In genomic region chr22:30637701-30638114, GRCh38 we compare ENCODE assay signal across 10 cellular contexts. TPM values are rescaled to one million over a fixed set of nuclear protein-coding genes. Genes with fewer than 3 reads are reported as not detected.
DNase-seq lines count a peak whose midpoint lies in the region; ATAC-seq, FAIRE-seq and TF ChIP-seq lines count a peak whose summit lies in the region.
"Had no signal": no experiment of that assay in that cellular context is flagged by ENCODE, and none has a peak within 500 bp of the region (broad histone marks: within the 10 kb centered on the region; RNA-seq: fewer than 3 reads in every experiment).

No MANE protein-coding gene starts in this region.

- no peaks in the 10 kb centered on the region for H3K36me3 ChIP-seq in PC-3 (ENCODE audit: low read depth, low read length)
- H3K36me3 ChIP-seq: heart left ventricle had no signal

- no peaks in the 10 kb centered on the region for H4K20me1 ChIP-seq in PC-3 (ENCODE audit: low read length)

- H3K9me2 ChIP-seq in PC-3 (replicated peaks; ENCODE audit: low read length), result no peaks in the 10 kb centered on the region

- no peak for TF ChIP-seq POLR2A in GM12892 (IDR thresholded peaks at IDR 0.05; ENCODE audit: low read depth, low read length)

- H3F3A ChIP-seq in PC-3 (ENCODE audit: low read length, unreplicated experiment), result no peaks in the 10 kb centered on the region

- H3K9me3 ChIP-seq in PC-3 (ENCODE audit: low read length), result no peaks in the 10 kb centered on the region
- H3K9me3 ChIP-seq: heart left ventricle had no signal

- no peak for FAIRE-seq in GM12892 (lab: Jason Lieb, UNC)

- POLR2A ChIA-PET in PC-3 (lab: Charles Lee; ENCODE audit: unreplicated experiment), result no interaction called here

- H3K4me3 ChIP-seq in PC-3 (ENCODE audit: low read length) (peak overlapping the region; percentile 96), fibroblast of the aortic adventitia (ENCODE audit: low read depth, low read length) (peak overlapping the region; percentile 81)

- H3K79me2 ChIP-seq in PC-3 (ENCODE audit: low read length), result peaks cover 34% of the 10 kb centered on the region

- DNase-seq in AG20443 (ENCODE audit: low spot score), result peak; percentile 10
- no peak for DNase-seq in PC-3
- peak; percentile 16 for DNase-seq in fibroblast of the aortic adventitia (ENCODE audit: low read depth)
- no peak for DNase-seq in stimulated activated naive CD4-positive, alpha-beta T cell (lab: John Stamatoyannopoulos, UW)
- DNase-seq in GM12892 (ENCODE audit: insufficient read length), result no peak
- DNase-seq in left colon, result no peak
- DNase-seq: DMS 273 treated with DMSO at 0.1 percent for 48 hours, heart left ventricle, NCI-H2081, posterior cingulate gyrus had no signal

- BruUV-seq in PC-3 (replicated peaks; lab: Mats Ljungman, UMichigan), result no TSS peak

- TF ChIP-seq CTCF in PC-3 (conservative IDR thresholded peaks at IDR 0.05; ENCODE audit: low read depth, low read length) (no peak), fibroblast of the aortic adventitia (IDR thresholded peaks at IDR 0.05; ENCODE audit: insufficient read depth, low read length) (no peak)

- H3K27me3 ChIP-seq in PC-3 (ENCODE audit: low read length), result no peaks in the 10 kb centered on the region
- H3K27me3 ChIP-seq: heart left ventricle had no signal

- H3K4me2 ChIP-seq in PC-3 (ENCODE audit: low read length), result peak overlapping the region; percentile 100

- CTCF ChIA-PET in PC-3 (lab: Charles Lee), result no interaction called here

- no peak overlapping the region for H2AFZ ChIP-seq in PC-3 (ENCODE audit: low read length)

- intact Hi-C loops in PC-3 (cut with micrococcal nuclease), result no loop called here
- intact Hi-C loops in left colon (cut with DNase I, micrococcal nuclease), result loop anchor here in 1 of 2 donors (10.0 kb wide), 1 partner anchor 277 kb away; no protein-coding TSS in a partner anchor

- ATAC-seq in PC-3 (no peak), left colon (no peak)
- ATAC-seq: heart left ventricle had no signal

- peaks cover 23% of the 10 kb centered on the region for H3K4me1 ChIP-seq in PC-3 (ENCODE audit: insufficient read depth, low read length)

- no peak overlapping the region for H3K27ac ChIP-seq in PC-3 (ENCODE audit: low read length)
- H3K27ac ChIP-seq: heart left ventricle had no signal

- no peak overlapping the region for H3K9ac ChIP-seq in PC-3 (ENCODE audit: low read length)

RNA-seq across cellular contexts. Expression of gene SLC35E4, which starts 2.1 kb away (rescaled TPM):
- total RNA-seq in PC-3 (2014; rRNA removed) (16.8 and 18.1 TPM in 2 replicates), fibroblast of the aortic adventitia (ENCODE audit: low replicate concordance) (5.1 and 19.7 TPM in 2 replicates), left colon (1 to 10 TPM; 8.3 to 9.9 TPM)
- polyA plus RNA-seq in GM12892 (2012; ENCODE audit: missing spikeins), result 0.23 TPM

RNA-seq across cellular contexts. Expression of gene DUSP18, which starts 30.0 kb away (rescaled TPM):
- total RNA-seq in PC-3 (2014; rRNA removed) (7.7 and 11.5 TPM in 2 replicates), fibroblast of the aortic adventitia (ENCODE audit: low replicate concordance) (8.4 and 18.5 TPM in 2 replicates), left colon (10 to 100 TPM; 15.3 to 18.1 TPM)
- 3.3 TPM for polyA plus RNA-seq in GM12892 (2012; ENCODE audit: missing spikeins)

RNA-seq across cellular contexts. Expression of gene TCN2, which starts 30.7 kb away (rescaled TPM):
- total RNA-seq in PC-3 (2014; rRNA removed) (1.7 and 4.2 TPM in 2 replicates), fibroblast of the aortic adventitia (ENCODE audit: low replicate concordance) (13.9 and 17.7 TPM in 2 replicates), left colon (10 to 100 TPM; 29.4 to 58.2 TPM)
- polyA plus RNA-seq in GM12892 (2012; ENCODE audit: missing spikeins), result 4.0 TPM

RNA-seq across cellular contexts. Expression of gene PES1, which starts 46.0 kb away (rescaled TPM):
- 105 and 154 TPM in 2 replicates for total RNA-seq in PC-3 (2014; rRNA removed)
- total RNA-seq in fibroblast of the aortic adventitia (ENCODE audit: low replicate concordance), result 54.9 and 189 TPM in 2 replicates
- polyA plus RNA-seq in GM12892 (2012; ENCODE audit: missing spikeins), result 50.4 TPM
- total RNA-seq in left colon, result 10 to 100 TPM; 36.4 to 48.3 TPM

RNA-seq across cellular contexts. Expression of gene OSBP2, which starts 57.0 kb away (rescaled TPM):
- 10.2 and 15.1 TPM in 2 replicates for total RNA-seq in PC-3 (2014; rRNA removed)
- 1.3 and 11.1 TPM in 2 replicates for total RNA-seq in fibroblast of the aortic adventitia (ENCODE audit: low replicate concordance)
- 0.11 TPM for polyA plus RNA-seq in GM12892 (2012; ENCODE audit: missing spikeins)
- 1 to 10 TPM; 2.9 to 5.1 TPM for total RNA-seq in left colon

Comparison
In these comparisons a context has a peak if more than half of its experiments do, and no peak if none do; other contexts are left out.
1. DNase-seq: peak in AG20443 (single experiment) and fibroblast of the aortic adventitia (single experiment); none in PC-3 (single experiment), stimulated activated naive CD4-positive, alpha-beta T cell (0 of 6), GM12892 (single experiment) and left colon (0 of 2).